ENCODE assay signal across 1 cellular context in the genomic region with DNA sequence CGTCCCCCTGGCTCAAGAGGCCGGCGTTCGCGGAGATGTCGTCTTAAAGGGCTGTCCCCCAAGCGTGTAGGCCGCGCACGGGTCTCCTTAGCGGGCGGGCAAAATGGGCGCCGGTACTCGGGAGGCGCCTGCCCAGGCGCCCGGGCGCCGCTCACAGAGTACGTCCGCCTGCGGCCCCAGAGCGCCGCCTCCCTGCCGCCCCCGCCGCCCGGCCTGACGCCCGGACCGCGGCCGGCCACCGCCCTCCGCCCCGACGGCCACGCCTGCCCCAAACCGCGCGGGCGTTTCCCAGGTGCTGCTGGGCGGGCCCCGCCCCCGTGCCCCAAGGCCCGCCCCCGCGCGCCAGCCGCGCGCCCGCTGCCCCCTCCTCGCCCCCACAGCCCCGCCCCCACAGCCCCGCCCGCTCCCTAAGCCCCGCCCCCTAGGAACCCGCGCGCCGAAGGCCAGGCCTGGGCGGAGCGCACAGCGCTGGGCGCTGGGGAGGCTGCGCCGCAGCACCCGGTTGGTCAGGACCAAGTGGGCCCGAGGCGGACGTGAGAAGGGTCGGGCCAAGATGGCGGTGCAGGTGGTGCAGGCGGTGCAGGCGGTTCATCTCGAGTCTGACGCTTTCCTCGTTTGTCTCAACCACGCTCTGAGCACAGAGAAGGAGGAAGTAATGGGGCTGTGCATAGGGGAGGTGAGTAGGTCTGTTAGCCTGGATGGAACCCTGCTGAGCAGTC.
TF ChIP-seq lines count a peak whose summit lies in the region.

TSS of gene BRCC3 (plus strand) at position 534 of the 719 bp plus-strand sequence. CDS start at position 554, 20 bp downstream.
TSS of gene CMC4 (minus strand) at position 162 of the 719 bp plus-strand sequence. CDS start 7,113 bp downstream, outside the sequence.
TSS of gene MTCP1 (minus strand) at position 162 of the 719 bp plus-strand sequence. CDS start 5,126 bp downstream, outside the sequence.

TF ChIP-seq in H1, 55 proteins besides CTCF, POLR2A, EP300 and RAD21:
- TF ChIP-seq RXRA (IDR thresholded peaks at IDR 0.05; ENCODE audit: insufficient read depth, low read depth, low read length): no peak
- no peak for TF ChIP-seq RNF2 (IDR thresholded peaks at IDR 0.05; ENCODE audit: borderline replicate concordance, low read depth, low read length, missing control alignments, poor library complexity, severe bottlenecking)
- TF ChIP-seq CEBPB (IDR thresholded peaks at IDR 0.05; ENCODE audit: low read depth, low read length): no peak
- no peak for TF ChIP-seq E2F6 (IDR thresholded peaks at IDR 0.05)
- no peak for TF ChIP-seq NRF1 (IDR thresholded peaks at IDR 0.05; ENCODE audit: low read depth, low read length)
- TF ChIP-seq MAX (IDR thresholded peaks at IDR 0.05): peak; percentile 26; the same call in 1 of the 2 replicates
- TF ChIP-seq, protein P1, sequence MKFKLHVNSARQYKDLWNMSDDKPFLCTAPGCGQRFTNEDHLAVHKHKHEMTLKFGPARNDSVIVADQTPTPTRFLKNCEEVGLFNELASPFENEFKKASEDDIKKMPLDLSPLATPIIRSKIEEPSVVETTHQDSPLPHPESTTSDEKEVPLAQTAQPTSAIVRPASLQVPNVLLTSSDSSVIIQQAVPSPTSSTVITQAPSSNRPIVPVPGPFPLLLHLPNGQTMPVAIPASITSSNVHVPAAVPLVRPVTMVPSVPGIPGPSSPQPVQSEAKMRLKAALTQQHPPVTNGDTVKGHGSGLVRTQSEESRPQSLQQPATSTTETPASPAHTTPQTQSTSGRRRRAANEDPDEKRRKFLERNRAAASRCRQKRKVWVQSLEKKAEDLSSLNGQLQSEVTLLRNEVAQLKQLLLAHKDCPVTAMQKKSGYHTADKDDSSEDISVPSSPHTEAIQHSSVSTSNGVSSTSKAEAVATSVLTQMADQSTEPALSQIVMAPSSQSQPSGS (IDR thresholded peaks at IDR 0.05; ENCODE audit: low read length): no peak
- no peak for TF ChIP-seq CBX8 (IDR thresholded peaks at IDR 0.05; ENCODE audit: borderline replicate concordance, low read depth, low read length)
- no peak for TF ChIP-seq TEAD4 (IDR thresholded peaks at IDR 0.05; ENCODE audit: low read depth, low read length)
- no peak for TF ChIP-seq ZNF274 (IDR thresholded peaks at IDR 0.05; ENCODE audit: borderline replicate concordance, extremely low read depth, low read length)
- no peak for TF ChIP-seq KDM1A (IDR thresholded peaks at IDR 0.05; ENCODE audit: borderline replicate concordance, low read length)
- no peak for TF ChIP-seq CHD2 (IDR thresholded peaks at IDR 0.05; ENCODE audit: low read length)
- no peak for TF ChIP-seq SRF (IDR thresholded peaks at IDR 0.05; ENCODE audit: low read depth, low read length)
- TF ChIP-seq CREB1 (IDR thresholded peaks at IDR 0.05): peak; percentile 41; the same call in 1 of the 2 replicates
- 0 out of 4 replicates have a peak, but pooled peaks of 1 of the 2 experiments have one; percentile 32 for TF ChIP-seq SIN3A (conservative IDR thresholded peaks at IDR 0.05 in 1 of 2, IDR thresholded peaks at IDR 0.05 in 1 of 2; ENCODE audit: low read depth in 1 of 2, low read length in 2 of 2)
- peak; percentile 61 for TF ChIP-seq KDM5A (IDR thresholded peaks at IDR 0.05; ENCODE audit: low read length)
- no peak for TF ChIP-seq CBX5 (IDR thresholded peaks at IDR 0.05; ENCODE audit: low read depth, low read length)
- 0 out of 2 replicates have a peak, but pooled peaks have one; percentile 11 for TF ChIP-seq TBP (IDR thresholded peaks at IDR 0.05; ENCODE audit: low read depth, low read length)
- TF ChIP-seq RBBP5 (IDR thresholded peaks at IDR 0.05; ENCODE audit: borderline replicate concordance, low read depth, low read length): no peak
- peak; percentile 86 for TF ChIP-seq TAF1 (IDR thresholded peaks at IDR 0.05; ENCODE audit: low read depth, low read length)
- TF ChIP-seq USF2 (IDR thresholded peaks at IDR 0.05; ENCODE audit: low read length): no peak
- no peak for TF ChIP-seq SP2 (IDR thresholded peaks at IDR 0.05; ENCODE audit: low read length)
- TF ChIP-seq EGR1 (IDR thresholded peaks at IDR 0.05; ENCODE audit: borderline replicate concordance, low read depth, low read length): peak; percentile 75; the same call in 1 of the 2 replicates
- TF ChIP-seq POLR2AphosphoS5 (IDR thresholded peaks at IDR 0.05; ENCODE audit: low read depth, low read length): peak; percentile 83
- no peak for TF ChIP-seq SUZ12 (IDR thresholded peaks at IDR 0.05; ENCODE audit: low read length)
- no peak for TF ChIP-seq SAP30 (IDR thresholded peaks at IDR 0.05; ENCODE audit: insufficient read depth, insufficient replicate concordance, low read length)
- 0 out of 4 replicates have a peak, but pooled peaks of 1 of the 2 experiments have one; percentile 14 for TF ChIP-seq HDAC2 (IDR thresholded peaks at IDR 0.05; ENCODE audit: borderline replicate concordance in 1 of 2, low read depth in 2 of 2, low read length in 2 of 2)
- TF ChIP-seq SP4 (IDR thresholded peaks at IDR 0.05; ENCODE audit: low read length): no peak
- TF ChIP-seq FOSL1 (IDR thresholded peaks at IDR 0.05; ENCODE audit: insufficient read depth, low read depth, low read length): no peak
- TF ChIP-seq RFX5 (IDR thresholded peaks at IDR 0.05; ENCODE audit: borderline replicate concordance, low read depth, low read length): no peak
- no peak for TF ChIP-seq BRCA1 (IDR thresholded peaks at IDR 0.05; ENCODE audit: low read depth, low read length)
- peak; percentile 91 for TF ChIP-seq YY1 (IDR thresholded peaks at IDR 0.05; ENCODE audit: low read depth, low read length)
- no peak for TF ChIP-seq POU5F1 (IDR thresholded peaks at IDR 0.05; ENCODE audit: low read depth, low read length)
- TF ChIP-seq KDM4A (IDR thresholded peaks at IDR 0.05; ENCODE audit: low read depth, low read length, severe bottlenecking): peak; percentile 47
- TF ChIP-seq MAFK (IDR thresholded peaks at IDR 0.05; ENCODE audit: low read depth, low read length): no peak
- TF ChIP-seq TCF12 (IDR thresholded peaks at IDR 0.05; ENCODE audit: low read depth, low read length): no peak
- no peak for TF ChIP-seq SIRT6 (IDR thresholded peaks at IDR 0.05; ENCODE audit: low read length)
- no peak for TF ChIP-seq BCL11A (IDR thresholded peaks at IDR 0.05; ENCODE audit: low read depth in 2 of 2, low read length in 2 of 2)
- TF ChIP-seq CTBP2 (IDR thresholded peaks at IDR 0.05; ENCODE audit: borderline replicate concordance, insufficient read depth, insufficient read length, low read length): no peak
- TF ChIP-seq CHD1 (IDR thresholded peaks at IDR 0.05; ENCODE audit: low read depth, low read length): no peak
- no peak for TF ChIP-seq GABPA (IDR thresholded peaks at IDR 0.05; ENCODE audit: borderline replicate concordance, insufficient read depth, low read length)
- TF ChIP-seq BACH1 (IDR thresholded peaks at IDR 0.05; ENCODE audit: low read length): no peak
- no peak for TF ChIP-seq JUN (IDR thresholded peaks at IDR 0.05; ENCODE audit: low read depth, low read length)
- TF ChIP-seq SP1 (IDR thresholded peaks at IDR 0.05; ENCODE audit: low read depth, low read length): no peak
- TF ChIP-seq TAF7 (optimal IDR thresholded peaks at IDR 0.05; ENCODE audit: borderline replicate concordance, low read depth, low read length): peak; percentile 59
- TF ChIP-seq SIX5 (IDR thresholded peaks at IDR 0.05; ENCODE audit: low read depth, low read length): no peak
- no peak for TF ChIP-seq HDAC6 (IDR thresholded peaks at IDR 0.05; ENCODE audit: low read depth, low read length)
- TF ChIP-seq JUND (IDR thresholded peaks at IDR 0.05; ENCODE audit: low read length): no peak
- TF ChIP-seq NANOG (IDR thresholded peaks at IDR 0.05; ENCODE audit: insufficient read depth, low read depth, low read length, poor library complexity, severe bottlenecking): no peak
- TF ChIP-seq, protein P2, sequence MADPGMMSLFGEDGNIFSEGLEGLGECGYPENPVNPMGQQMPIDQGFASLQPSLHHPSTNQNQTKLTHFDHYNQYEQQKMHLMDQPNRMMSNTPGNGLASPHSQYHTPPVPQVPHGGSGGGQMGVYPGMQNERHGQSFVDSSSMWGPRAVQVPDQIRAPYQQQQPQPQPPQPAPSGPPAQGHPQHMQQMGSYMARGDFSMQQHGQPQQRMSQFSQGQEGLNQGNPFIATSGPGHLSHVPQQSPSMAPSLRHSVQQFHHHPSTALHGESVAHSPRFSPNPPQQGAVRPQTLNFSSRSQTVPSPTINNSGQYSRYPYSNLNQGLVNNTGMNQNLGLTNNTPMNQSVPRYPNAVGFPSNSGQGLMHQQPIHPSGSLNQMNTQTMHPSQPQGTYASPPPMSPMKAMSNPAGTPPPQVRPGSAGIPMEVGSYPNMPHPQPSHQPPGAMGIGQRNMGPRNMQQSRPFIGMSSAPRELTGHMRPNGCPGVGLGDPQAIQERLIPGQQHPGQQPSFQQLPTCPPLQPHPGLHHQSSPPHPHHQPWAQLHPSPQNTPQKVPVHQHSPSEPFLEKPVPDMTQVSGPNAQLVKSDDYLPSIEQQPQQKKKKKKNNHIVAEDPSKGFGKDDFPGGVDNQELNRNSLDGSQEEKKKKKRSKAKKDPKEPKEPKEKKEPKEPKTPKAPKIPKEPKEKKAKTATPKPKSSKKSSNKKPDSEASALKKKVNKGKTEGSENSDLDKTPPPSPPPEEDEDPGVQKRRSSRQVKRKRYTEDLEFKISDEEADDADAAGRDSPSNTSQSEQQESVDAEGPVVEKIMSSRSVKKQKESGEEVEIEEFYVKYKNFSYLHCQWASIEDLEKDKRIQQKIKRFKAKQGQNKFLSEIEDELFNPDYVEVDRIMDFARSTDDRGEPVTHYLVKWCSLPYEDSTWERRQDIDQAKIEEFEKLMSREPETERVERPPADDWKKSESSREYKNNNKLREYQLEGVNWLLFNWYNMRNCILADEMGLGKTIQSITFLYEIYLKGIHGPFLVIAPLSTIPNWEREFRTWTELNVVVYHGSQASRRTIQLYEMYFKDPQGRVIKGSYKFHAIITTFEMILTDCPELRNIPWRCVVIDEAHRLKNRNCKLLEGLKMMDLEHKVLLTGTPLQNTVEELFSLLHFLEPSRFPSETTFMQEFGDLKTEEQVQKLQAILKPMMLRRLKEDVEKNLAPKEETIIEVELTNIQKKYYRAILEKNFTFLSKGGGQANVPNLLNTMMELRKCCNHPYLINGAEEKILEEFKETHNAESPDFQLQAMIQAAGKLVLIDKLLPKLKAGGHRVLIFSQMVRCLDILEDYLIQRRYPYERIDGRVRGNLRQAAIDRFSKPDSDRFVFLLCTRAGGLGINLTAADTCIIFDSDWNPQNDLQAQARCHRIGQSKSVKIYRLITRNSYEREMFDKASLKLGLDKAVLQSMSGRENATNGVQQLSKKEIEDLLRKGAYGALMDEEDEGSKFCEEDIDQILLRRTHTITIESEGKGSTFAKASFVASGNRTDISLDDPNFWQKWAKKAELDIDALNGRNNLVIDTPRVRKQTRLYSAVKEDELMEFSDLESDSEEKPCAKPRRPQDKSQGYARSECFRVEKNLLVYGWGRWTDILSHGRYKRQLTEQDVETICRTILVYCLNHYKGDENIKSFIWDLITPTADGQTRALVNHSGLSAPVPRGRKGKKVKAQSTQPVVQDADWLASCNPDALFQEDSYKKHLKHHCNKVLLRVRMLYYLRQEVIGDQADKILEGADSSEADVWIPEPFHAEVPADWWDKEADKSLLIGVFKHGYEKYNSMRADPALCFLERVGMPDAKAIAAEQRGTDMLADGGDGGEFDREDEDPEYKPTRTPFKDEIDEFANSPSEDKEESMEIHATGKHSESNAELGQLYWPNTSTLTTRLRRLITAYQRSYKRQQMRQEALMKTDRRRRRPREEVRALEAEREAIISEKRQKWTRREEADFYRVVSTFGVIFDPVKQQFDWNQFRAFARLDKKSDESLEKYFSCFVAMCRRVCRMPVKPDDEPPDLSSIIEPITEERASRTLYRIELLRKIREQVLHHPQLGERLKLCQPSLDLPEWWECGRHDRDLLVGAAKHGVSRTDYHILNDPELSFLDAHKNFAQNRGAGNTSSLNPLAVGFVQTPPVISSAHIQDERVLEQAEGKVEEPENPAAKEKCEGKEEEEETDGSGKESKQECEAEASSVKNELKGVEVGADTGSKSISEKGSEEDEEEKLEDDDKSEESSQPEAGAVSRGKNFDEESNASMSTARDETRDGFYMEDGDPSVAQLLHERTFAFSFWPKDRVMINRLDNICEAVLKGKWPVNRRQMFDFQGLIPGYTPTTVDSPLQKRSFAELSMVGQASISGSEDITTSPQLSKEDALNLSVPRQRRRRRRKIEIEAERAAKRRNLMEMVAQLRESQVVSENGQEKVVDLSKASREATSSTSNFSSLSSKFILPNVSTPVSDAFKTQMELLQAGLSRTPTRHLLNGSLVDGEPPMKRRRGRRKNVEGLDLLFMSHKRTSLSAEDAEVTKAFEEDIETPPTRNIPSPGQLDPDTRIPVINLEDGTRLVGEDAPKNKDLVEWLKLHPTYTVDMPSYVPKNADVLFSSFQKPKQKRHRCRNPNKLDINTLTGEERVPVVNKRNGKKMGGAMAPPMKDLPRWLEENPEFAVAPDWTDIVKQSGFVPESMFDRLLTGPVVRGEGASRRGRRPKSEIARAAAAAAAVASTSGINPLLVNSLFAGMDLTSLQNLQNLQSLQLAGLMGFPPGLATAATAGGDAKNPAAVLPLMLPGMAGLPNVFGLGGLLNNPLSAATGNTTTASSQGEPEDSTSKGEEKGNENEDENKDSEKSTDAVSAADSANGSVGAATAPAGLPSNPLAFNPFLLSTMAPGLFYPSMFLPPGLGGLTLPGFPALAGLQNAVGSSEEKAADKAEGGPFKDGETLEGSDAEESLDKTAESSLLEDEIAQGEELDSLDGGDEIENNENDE (IDR thresholded peaks at IDR 0.05; ENCODE audit: insufficient replicate concordance, low read length): no peak
- TF ChIP-seq GTF2F1 (IDR thresholded peaks at IDR 0.05; ENCODE audit: borderline replicate concordance, low read depth, low read length): no peak
- no peak for TF ChIP-seq ASH2L (IDR thresholded peaks at IDR 0.05; ENCODE audit: low read length)
- no peak for TF ChIP-seq EZH2 (IDR thresholded peaks at IDR 0.05; ENCODE audit: low read depth, low read length, severe bottlenecking)
- TF ChIP-seq PHF8 (conservative IDR thresholded peaks at IDR 0.05; ENCODE audit: low read depth, low read length): peak; percentile 68
- TF ChIP-seq ATF3 (IDR thresholded peaks at IDR 0.05; ENCODE audit: insufficient read depth, low read depth, low read length): no peak
TF ChIP-seq in H1: peak in this region for 13.
